In genomic region chr15:31309893-31310606, GRCh38 we compare ENCODE assay signal across 13 cellular contexts.
"Had no signal": no experiment of that assay in that cellular context is flagged by ENCODE, and none has a peak within 500 bp of the region (broad histone marks: within the 10 kb centered on the region; RNA-seq: fewer than 3 reads in every experiment).

No MANE protein-coding gene starts in this region.

- H3K9me3 ChIP-seq: prostate gland, SJSA1 had no signal

- H3K27ac ChIP-seq: heart left ventricle, left lung, prostate gland, right lobe of liver, SJSA1, upper lobe of left lung had no signal

- H3K36me3 ChIP-seq: heart left ventricle, left lung, prostate gland, right lobe of liver, SJSA1, upper lobe of left lung had no signal

- H3K27me3 ChIP-seq: right lobe of liver, SJSA1, upper lobe of left lung had no signal

- H3K36me3 Mint-ChIP-seq: activated naive CD8-positive, alpha-beta T cell treated with anti-CD3 and anti-CD28 coated beads for 36 hours had no signal

- H3K27ac Mint-ChIP-seq: activated naive CD8-positive, alpha-beta T cell treated with anti-CD3 and anti-CD28 coated beads for 36 hours had no signal

- H3K27me3 Mint-ChIP-seq: activated naive CD8-positive, alpha-beta T cell treated with anti-CD3 and anti-CD28 coated beads for 36 hours had no signal

- H3K4me1 ChIP-seq: left lung, prostate gland, SJSA1 had no signal

- ATAC-seq: heart left ventricle, left lung, right lobe of liver had no signal

- DNase-seq: activated CD4-positive, alpha-beta T cell treated with anti-CD3 and anti-CD28 coated beads for 1 hour; activated effector memory CD4-positive, alpha-beta T cell treated with Interleukin-2 at 50 U/mL for 16 hours; activated naive CD8-positive, alpha-beta T cell treated with anti-CD3 and anti-CD28 coated beads for 36 hours; foreskin melanocyte; left lung; stimulated activated CD4-positive, alpha-beta T cell treated with anti-CD3 and anti-CD28 coated beads, Interleukin-1b, Interleukin-23, amount 100 ng/mL, for 48 hours; stimulated activated naive CD4-positive, alpha-beta T cell; substantia nigra; upper lobe of left lung had no signal

- H3K4me3 Mint-ChIP-seq: activated naive CD8-positive, alpha-beta T cell treated with anti-CD3 and anti-CD28 coated beads for 36 hours had no signal
